16 cellular contexts compared by ENCODE assay signal in the genomic region with DNA sequence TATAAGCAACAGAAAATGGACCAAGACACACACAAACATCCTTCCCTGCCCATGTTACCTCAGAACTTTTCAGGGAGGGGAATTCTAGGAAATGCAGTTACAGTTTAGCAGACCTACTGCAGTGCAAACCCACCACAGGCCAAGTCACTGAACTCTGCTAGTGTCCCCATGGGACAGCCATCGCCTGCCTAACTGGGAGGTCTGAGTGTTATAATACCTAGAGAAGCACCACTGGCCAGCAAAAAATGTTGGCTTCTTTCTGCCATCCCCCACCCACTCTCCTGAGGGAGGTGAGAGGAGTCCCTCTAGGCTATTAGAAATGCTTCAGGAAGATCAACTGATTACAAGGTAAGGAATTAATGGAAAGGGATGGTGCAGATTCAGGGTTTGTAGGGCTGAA. TPM values are rescaled to one million over a fixed set of nuclear protein-coding genes. Genes with fewer than 3 reads are reported as not detected.
DNase-seq lines count a peak whose midpoint lies in the region; ATAC-seq, FAIRE-seq and TF ChIP-seq lines count a peak whose summit lies in the region.
"Had no signal": no experiment of that assay in that cellular context is flagged by ENCODE, and none has a peak within 500 bp of the region (broad histone marks: within the 10 kb centered on the region; RNA-seq: fewer than 3 reads in every experiment).

No MANE protein-coding gene starts in this region.

- H3K36me3 Mint-ChIP-seq in CD14-positive monocyte: peaks cover 9 to 23% of the 10 kb centered on the region in 2 donors
- no peaks in the 10 kb centered on the region for H3K36me3 Mint-ChIP-seq in naive thymus-derived CD8-positive, alpha-beta T cell
- peaks cover 5% of the 10 kb centered on the region for H3K36me3 Mint-ChIP-seq in activated T-helper 2 cell treated with anti-CD3 and anti-CD28 coated beads, Interferon-gamma antibody, Interleukin-2, Interleukin-4, amounts not matched to agents 10 μg/mL and 5 μg/mL and 100 μg/mL, durations not matched to agents 14 hours and 24 hours and 36 hours (ENCODE audit: low read depth)

- no peak for DNase-seq in CD14-positive monocyte (ENCODE audit: low spot score)
- DNase-seq in GM18507 (ENCODE audit: extremely low spot score, insufficient read length, low read depth): no peak
- peak; percentile 33 to 58 for DNase-seq in SJCRH30
- no peak for DNase-seq in naive thymus-derived CD8-positive, alpha-beta T cell
- no peak for DNase-seq in activated T-helper 2 cell treated with anti-CD3 and anti-CD28 coated beads, Interferon-gamma antibody, Interleukin-2, Interleukin-4, amounts not matched to agents 10 μg/mL and 5 μg/mL and 100 μg/mL, durations not matched to agents 14 hours and 24 hours and 36 hours (ENCODE audit: low spot score)
- no peak for DNase-seq in NCI-H510A treated with DMSO at 0.1 percent for 48 hours (lab: John Stamatoyannopoulos, UW)
- no peak for DNase-seq in gastrocnemius medialis
- no peak for DNase-seq in kidney glomerular epithelial cell (lab: John Stamatoyannopoulos, UW)
- DNase-seq: CD4-positive, alpha-beta memory T cell; MM.1S; NCI-H1930; NCI-H510A; SK-N-SH had no signal

- H3K36me3 ChIP-seq in SJCRH30 (no peaks in the 10 kb centered on the region), gastrocnemius medialis (no peaks in the 10 kb centered on the region)

- peaks cover 0 to 4% (median 0%) of the 10 kb centered on the region in 3 donors for H3K27me3 Mint-ChIP-seq in CD14-positive monocyte (ENCODE audit: low read depth in 3 of 3)
- H3K27me3 Mint-ChIP-seq in naive thymus-derived CD8-positive, alpha-beta T cell: peaks cover 0 to 2% (median 0%) of the 10 kb centered on the region in 5 donors
- H3K27me3 Mint-ChIP-seq in activated T-helper 2 cell treated with anti-CD3 and anti-CD28 coated beads, Interferon-gamma antibody, Interleukin-2, Interleukin-4, amounts not matched to agents 10 μg/mL and 5 μg/mL and 100 μg/mL, durations not matched to agents 14 hours and 24 hours and 36 hours (ENCODE audit: low read depth): peaks cover 11% of the 10 kb centered on the region

- no peaks in the 10 kb centered on the region for H3K9me3 Mint-ChIP-seq in CD14-positive monocyte
- no peaks in the 10 kb centered on the region for H3K9me3 Mint-ChIP-seq in naive thymus-derived CD8-positive, alpha-beta T cell
- no peaks in the 10 kb centered on the region for H3K9me3 Mint-ChIP-seq in activated T-helper 2 cell treated with anti-CD3 and anti-CD28 coated beads, Interferon-gamma antibody, Interleukin-2, Interleukin-4, amounts not matched to agents 10 μg/mL and 5 μg/mL and 100 μg/mL, durations not matched to agents 14 hours and 24 hours and 36 hours
- H3K9me3 Mint-ChIP-seq: CD4-positive, alpha-beta memory T cell had no signal

- intact Hi-C loops in CD14-positive monocyte (cut with micrococcal nuclease) (loop anchor here (5.0 kb wide), 2 partner anchors 38 to 203 kb away; no protein-coding TSS in a partner anchor), gastrocnemius medialis (cut with DNase I; ENCODE audit: low total_unique reads) (loop anchor here (5.0 kb wide), 1 partner anchor 42 kb away; no protein-coding TSS in a partner anchor)
- intact Hi-C loops in activated T-helper 2 cell treated with anti-CD3 and anti-CD28 coated beads, Interferon-gamma antibody, Interleukin-2, Interleukin-4, amounts not matched to agents 10 μg/mL and 5 μg/mL and 100 μg/mL, durations not matched to agents 14 hours and 24 hours and 36 hours (cut with micrococcal nuclease): no loop called here

- H3K4me1 ChIP-seq in SJCRH30: peaks cover 25% of the 10 kb centered on the region
- H3K4me1 ChIP-seq in gastrocnemius medialis: peaks cover 2 to 14% of the 10 kb centered on the region in 2 donors

- no peaks in the 10 kb centered on the region for H3K27me3 ChIP-seq in SJCRH30
- H3K27me3 ChIP-seq in gastrocnemius medialis: no peaks in the 10 kb centered on the region

- H3K4me3 ChIP-seq in SJCRH30: no peak overlapping the region
- no peak overlapping the region for H3K4me3 ChIP-seq in gastrocnemius medialis
- H3K4me3 ChIP-seq: A549 had no signal

- H3K27ac Mint-ChIP-seq in CD14-positive monocyte: peak overlapping the region; percentile 20 to 100 (median 85)
- H3K27ac Mint-ChIP-seq in naive thymus-derived CD8-positive, alpha-beta T cell: peak overlapping the region in 7 of 10 donors; percentile 31 to 87 (median 59)
- H3K27ac Mint-ChIP-seq in activated T-helper 2 cell treated with anti-CD3 and anti-CD28 coated beads, Interferon-gamma antibody, Interleukin-2, Interleukin-4, amounts not matched to agents 10 μg/mL and 5 μg/mL and 100 μg/mL, durations not matched to agents 14 hours and 24 hours and 36 hours: no peak overlapping the region

- TF ChIP-seq POLR2A in gastrocnemius medialis (IDR thresholded peaks at IDR 0.05): no peak

- in situ Hi-C loops in gastrocnemius medialis (cut with MboI; ENCODE audit: low sequenced_read_pairs in 4 of 4): loop anchor here in 1 of 4 donors (25.0 kb wide), 1 partner anchor 112 kb away; no protein-coding TSS in a partner anchor

- H3K4me1 Mint-ChIP-seq in CD14-positive monocyte: peaks cover 67% of the 10 kb centered on the region
- peaks cover 12 to 56% (median 26%) of the 10 kb centered on the region in 4 donors for H3K4me1 Mint-ChIP-seq in naive thymus-derived CD8-positive, alpha-beta T cell
- H3K4me1 Mint-ChIP-seq in activated T-helper 2 cell treated with anti-CD3 and anti-CD28 coated beads, Interferon-gamma antibody, Interleukin-2, Interleukin-4, amounts not matched to agents 10 μg/mL and 5 μg/mL and 100 μg/mL, durations not matched to agents 14 hours and 24 hours and 36 hours (ENCODE audit: low read depth): peaks cover 15% of the 10 kb centered on the region

- H3K27ac ChIP-seq in SJCRH30: no peak overlapping the region
- no peak overlapping the region for H3K27ac ChIP-seq in gastrocnemius medialis
- H3K27ac ChIP-seq: A549 had no signal

- H3K9me3 ChIP-seq in SJCRH30 (replicated peaks) (no peaks in the 10 kb centered on the region), gastrocnemius medialis (no peaks in the 10 kb centered on the region)
- H3K9me3 ChIP-seq: A549, SK-N-SH had no signal

- peak; percentile 59 for FAIRE-seq in GM18507 (lab: Jason Lieb, UNC)
- FAIRE-seq: A549, D721Med, H54 had no signal

- POLR2A ChIA-PET in naive thymus-derived CD8-positive, alpha-beta T cell (lab: Charles Lee): interaction anchor here (1.0 kb wide), 1 partner anchor 38 kb away, joined by 3 read pairs; no protein-coding TSS in a partner anchor

- no peak overlapping the region for H3K4me3 Mint-ChIP-seq in CD14-positive monocyte
- peak overlapping the region in 1 of 10 donors; percentile 62 for H3K4me3 Mint-ChIP-seq in naive thymus-derived CD8-positive, alpha-beta T cell
- no peak overlapping the region for H3K4me3 Mint-ChIP-seq in activated T-helper 2 cell treated with anti-CD3 and anti-CD28 coated beads, Interferon-gamma antibody, Interleukin-2, Interleukin-4, amounts not matched to agents 10 μg/mL and 5 μg/mL and 100 μg/mL, durations not matched to agents 14 hours and 24 hours and 36 hours (ENCODE audit: low read depth)
- H3K4me3 Mint-ChIP-seq: CD4-positive, alpha-beta memory T cell had no signal

- no peak for ATAC-seq in naive thymus-derived CD8-positive, alpha-beta T cell
- no peak for ATAC-seq in gastrocnemius medialis
- ATAC-seq: A549 had no signal

- TF ChIP-seq CTCF in CD14-positive monocyte (IDR thresholded peaks at IDR 0.05) (no peak), gastrocnemius medialis (IDR thresholded peaks at IDR 0.05 in 4 of 5, conservative IDR thresholded peaks at IDR 0.05 in 1 of 5) (no peak)

RNA-seq across cellular contexts. Expression of gene IFNGR2, which starts 3.4 kb away (rescaled TPM):
- 100 to 1,000 TPM; 204 to 324 TPM for polyA plus RNA-seq in CD14-positive monocyte
- total RNA-seq in SJCRH30 (2014; rRNA removed; shearing (Covaris generic)): 67.1 and 71.6 TPM in 2 replicates
- 10 to 100 TPM; 24.4 to 27.8 TPM for total RNA-seq in naive thymus-derived CD8-positive, alpha-beta T cell
- polyA plus RNA-seq in naive thymus-derived CD8-positive, alpha-beta T cell: 10 to 100 TPM; 11.3 to 30.9 (median 23.0) TPM
- total RNA-seq in activated T-helper 2 cell treated with anti-CD3 and anti-CD28 coated beads, Interferon-gamma antibody, Interleukin-2, Interleukin-4, amounts not matched to agents 10 μg/mL and 5 μg/mL and 100 μg/mL, durations not matched to agents 14 hours and 24 hours and 36 hours: 14.5 and 16.2 TPM in 2 replicates
- total RNA-seq in gastrocnemius medialis: 10 to 100 TPM; 13.9 to 27.6 (median 24.2) TPM

Comparison
In these comparisons a context has a peak if more than half of its experiments do, and no peak if none do; other contexts are left out.
1. DNase-seq: peak in SJCRH30 (2 of 2); none in CD14-positive monocyte (single experiment), GM18507 (single experiment), naive thymus-derived CD8-positive, alpha-beta T cell (0 of 10), activated T-helper 2 cell treated with anti-CD3 and anti-CD28 coated beads, Interferon-gamma antibody, Interleukin-2, Interleukin-4, amounts not matched to agents 10 μg/mL and 5 μg/mL and 100 μg/mL, durations not matched to agents 14 hours and 24 hours and 36 hours (single experiment), NCI-H510A treated with DMSO at 0.1 percent for 48 hours (single experiment), gastrocnemius medialis (0 of 2) and kidney glomerular epithelial cell (single experiment).